1 cellular context compared by ENCODE assay signal in the genomic region with DNA sequence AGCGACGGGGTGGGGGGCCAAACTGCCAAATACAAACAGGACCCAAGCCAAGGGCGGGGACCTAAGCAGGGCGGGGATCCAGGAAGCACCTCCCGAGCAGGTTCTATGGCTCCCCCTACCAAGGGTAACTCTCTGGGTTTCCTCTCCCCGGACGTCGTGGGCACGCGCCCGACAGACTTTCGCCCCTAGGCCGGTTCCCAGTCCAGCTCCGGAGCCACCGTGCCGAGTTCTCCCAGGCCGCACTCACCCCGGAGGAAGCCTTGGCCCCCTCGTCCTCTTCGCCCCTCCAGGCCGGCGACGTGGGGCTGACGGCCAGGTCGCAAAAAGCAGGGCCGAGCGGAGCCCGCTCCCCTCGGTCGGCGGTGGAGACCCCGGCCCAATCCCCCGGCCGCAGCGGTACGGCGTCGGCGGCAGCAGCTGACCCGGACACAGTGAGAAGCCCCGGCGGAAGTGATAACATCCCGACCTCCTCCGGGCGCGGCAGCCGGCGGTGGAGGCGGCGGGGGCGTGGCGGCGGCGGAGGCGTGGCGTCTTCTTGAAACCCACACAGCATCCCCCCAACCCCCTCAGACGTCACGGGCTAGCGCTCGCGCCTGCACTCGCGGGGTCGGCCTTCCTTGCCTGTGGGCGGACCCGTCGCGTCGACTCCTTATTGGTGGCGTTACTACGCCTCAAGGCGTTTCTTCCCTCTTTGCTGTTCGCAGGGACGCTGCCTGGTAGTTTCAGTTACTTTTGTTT.
TF ChIP-seq lines count a peak whose summit lies in the region.

Gene BNIP2 (minus strand): TSS at position 433 of the 738 bp plus-strand sequence. CDS start 6,863 bp downstream, outside the sequence.

TF ChIP-seq in GM12878, 131 proteins besides CTCF, POLR2A, EP300 and RAD21 (continued from another document):
- TF ChIP-seq, protein P1, sequence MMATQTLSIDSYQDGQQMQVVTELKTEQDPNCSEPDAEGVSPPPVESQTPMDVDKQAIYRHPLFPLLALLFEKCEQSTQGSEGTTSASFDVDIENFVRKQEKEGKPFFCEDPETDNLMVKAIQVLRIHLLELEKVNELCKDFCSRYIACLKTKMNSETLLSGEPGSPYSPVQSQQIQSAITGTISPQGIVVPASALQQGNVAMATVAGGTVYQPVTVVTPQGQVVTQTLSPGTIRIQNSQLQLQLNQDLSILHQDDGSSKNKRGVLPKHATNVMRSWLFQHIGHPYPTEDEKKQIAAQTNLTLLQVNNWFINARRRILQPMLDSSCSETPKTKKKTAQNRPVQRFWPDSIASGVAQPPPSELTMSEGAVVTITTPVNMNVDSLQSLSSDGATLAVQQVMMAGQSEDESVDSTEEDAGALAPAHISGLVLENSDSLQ (IDR thresholded peaks at IDR 0.05), result peak; percentile 40; the same call in 1 of the 2 replicates
- TF ChIP-seq ZNF687 (IDR thresholded peaks at IDR 0.05), result peak; percentile 76
- TF ChIP-seq IKZF1 (conservative IDR thresholded peaks at IDR 0.05), result peak; percentile 84
- TF ChIP-seq ZNF207 (IDR thresholded peaks at IDR 0.05; ENCODE audit: borderline replicate concordance), result peak; percentile 28; the same call in 1 of the 2 replicates
- TF ChIP-seq POU2F2 (IDR thresholded peaks at IDR 0.05; ENCODE audit: borderline replicate concordance, low read depth, low read length), result peak; percentile 16; the same call in 1 of the 3 replicates
- no peak for TF ChIP-seq E2F4 (IDR thresholded peaks at IDR 0.05; ENCODE audit: low read depth, low read length)
- TF ChIP-seq IKZF2 (IDR thresholded peaks at IDR 0.05), result peak in 1 of 2 experiments; percentile 41; a peak in 1 of 4 replicates
- peak; percentile 74 for TF ChIP-seq NKRF (conservative IDR thresholded peaks at IDR 0.05)
- 0 out of 2 replicates have a peak, but pooled peaks have one; percentile 60 for TF ChIP-seq CHD1 (IDR thresholded peaks at IDR 0.05; ENCODE audit: low read depth, low read length)
TF ChIP-seq in GM12878: peak in this region for 41.
